ENCODE assay signal across 8 cellular contexts in the genomic region with DNA sequence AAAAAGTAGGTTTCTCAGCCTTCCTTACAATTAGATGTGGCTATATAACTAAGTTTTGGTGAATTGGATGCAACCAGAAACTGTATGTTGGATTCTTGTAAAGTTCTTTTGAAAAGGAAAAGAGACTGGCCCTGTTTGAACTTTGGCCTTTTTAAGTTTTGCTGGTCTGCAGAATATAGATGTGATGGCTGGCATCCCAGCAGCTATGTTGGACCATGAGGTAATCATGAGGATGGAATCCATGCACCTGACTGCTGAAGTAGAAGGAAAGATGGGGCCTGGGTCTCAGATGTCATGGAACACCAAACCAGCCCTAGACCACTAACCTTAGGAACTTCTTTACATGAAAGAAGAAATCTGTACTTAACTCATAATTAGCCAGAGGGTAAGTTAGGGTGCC.
"Had no signal": no experiment of that assay in that cellular context is flagged by ENCODE, and none has a peak within 500 bp of the region (broad histone marks: within the 10 kb centered on the region; RNA-seq: fewer than 3 reads in every experiment).

No MANE protein-coding gene starts in this region.

- H3K27ac Mint-ChIP-seq: IgD-negative memory B cell had no signal

- H3K36me3 Mint-ChIP-seq: IgD-negative memory B cell had no signal

- H3K4me2 ChIP-seq: KMS-11 had no signal

- H3K9ac ChIP-seq: KMS-11 had no signal

- H3K4me3 Mint-ChIP-seq: IgD-negative memory B cell had no signal

- H3K4me1 Mint-ChIP-seq: IgD-negative memory B cell had no signal

- H3K27me3 Mint-ChIP-seq: IgD-negative memory B cell had no signal

- H3K27ac ChIP-seq: HL-60, KMS-11 had no signal

- FAIRE-seq: HepG2, HTR-8/SVneo had no signal

- DNase-seq: IMR-90, KBM-7, KG1 had no signal

- ATAC-seq: HepG2 had no signal
